Comparison of ENCODE assay signal across 17 cellular contexts in the genomic region with DNA sequence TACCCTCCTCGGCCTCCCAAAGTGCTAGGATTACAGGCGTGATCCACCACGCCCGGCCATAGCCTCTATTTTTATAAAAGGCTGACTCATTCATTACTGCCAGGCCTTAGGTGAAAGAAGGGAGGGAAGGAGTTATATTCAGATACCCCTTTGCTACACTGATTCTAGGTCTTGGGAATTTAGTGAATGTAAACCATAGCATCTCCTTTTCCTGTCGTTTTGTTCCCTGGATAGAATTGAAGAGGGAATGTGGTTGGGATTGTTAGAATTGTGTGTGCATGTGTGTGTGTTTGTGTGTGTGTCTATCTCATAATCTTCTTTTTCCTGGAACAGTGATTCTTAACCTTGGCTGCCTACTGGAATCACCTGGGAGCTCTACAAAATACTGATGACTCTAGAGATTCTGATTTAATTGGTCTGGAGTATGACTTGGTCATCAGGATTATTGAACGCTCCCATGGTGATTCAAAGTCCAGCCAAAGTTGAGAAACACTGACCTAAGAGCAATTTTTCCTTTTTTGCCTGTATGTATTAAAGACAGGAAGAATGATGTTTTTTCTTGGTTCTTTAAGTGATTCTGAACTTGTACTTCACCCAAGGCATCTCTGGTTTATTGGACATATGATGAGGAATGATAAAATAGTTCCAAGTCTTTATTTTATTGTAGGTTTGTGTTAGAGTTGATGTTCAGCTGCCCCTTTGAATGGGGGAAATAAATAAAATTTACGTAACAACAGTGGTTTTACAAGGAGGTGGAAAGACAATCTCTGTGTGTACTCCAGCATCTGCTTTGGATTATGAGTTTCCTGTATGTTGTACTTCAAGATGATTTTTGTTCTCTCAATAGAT. TPM values are rescaled to one million over a fixed set of nuclear protein-coding genes. Genes with fewer than 3 reads are reported as not detected.
DNase-seq lines count a peak whose midpoint lies in the region; ATAC-seq lines count a peak whose summit lies in the region.
"Had no signal": no experiment of that assay in that cellular context is flagged by ENCODE, and none has a peak within 500 bp of the region (broad histone marks: within the 10 kb centered on the region; RNA-seq: fewer than 3 reads in every experiment).

No MANE protein-coding gene starts in this region.

- H3K36me3 Mint-ChIP-seq in activated CD4-positive, alpha-beta T cell treated with anti-CD3 and anti-CD28 coated beads, Interleukin-2, amount 10 ng/mL, durations not matched to agents 7 days and 5 days (ENCODE audit: low read depth), result peaks cover 13% of the 10 kb centered on the region
- H3K36me3 Mint-ChIP-seq in activated CD4-positive, alpha-beta T cell treated with anti-CD3 and anti-CD28 coated beads for 36 hours (ENCODE audit: low read depth), result peaks cover 24% of the 10 kb centered on the region
- H3K36me3 Mint-ChIP-seq in activated T-cell treated with anti-CD3 and anti-CD28 coated beads, Interleukin-2, amount 50 U/mL, for 4 hours (ENCODE audit: insufficient read depth), result peaks cover 37% of the 10 kb centered on the region

- no peak for ATAC-seq in activated CD4-positive, alpha-beta T cell treated with anti-CD3 and anti-CD28 coated beads for 36 hours
- peak; percentile 72 for ATAC-seq in left colon
- ATAC-seq in activated T-cell treated with anti-CD3 and anti-CD28 coated beads, Interleukin-2, amount 50 U/mL, for 4 hours, result no peak
- ATAC-seq: GM23338, natural killer cell had no signal

- no peaks in the 10 kb centered on the region for H3K27me3 Mint-ChIP-seq in activated CD4-positive, alpha-beta T cell treated with anti-CD3 and anti-CD28 coated beads, Interleukin-2, amount 10 ng/mL, durations not matched to agents 7 days and 5 days
- H3K27me3 Mint-ChIP-seq in activated CD4-positive, alpha-beta T cell treated with anti-CD3 and anti-CD28 coated beads for 36 hours, result no peaks in the 10 kb centered on the region
- no peaks in the 10 kb centered on the region for H3K27me3 Mint-ChIP-seq in activated T-cell treated with anti-CD3 and anti-CD28 coated beads, Interleukin-2, amount 50 U/mL, for 4 hours (ENCODE audit: low read depth)

- H3K9me3 Mint-ChIP-seq in activated CD4-positive, alpha-beta T cell treated with anti-CD3 and anti-CD28 coated beads, Interleukin-2, amount 10 ng/mL, durations not matched to agents 7 days and 5 days, result no peaks in the 10 kb centered on the region
- H3K9me3 Mint-ChIP-seq in activated CD4-positive, alpha-beta T cell treated with anti-CD3 and anti-CD28 coated beads for 36 hours (ENCODE audit: low read depth), result no peaks in the 10 kb centered on the region
- no peaks in the 10 kb centered on the region for H3K9me3 Mint-ChIP-seq in activated T-cell treated with anti-CD3 and anti-CD28 coated beads, Interleukin-2, amount 50 U/mL, for 4 hours
- H3K9me3 Mint-ChIP-seq: GM23338; natural killer cell; T-helper 1 cell treated with Interleukin-12 subunit alpha and Interleukin-12 subunit beta and Interleukin-4 antibody, amounts not matched to agents 30 μg/mL and 1 μg/mL, for 36 hours had no signal

- peaks cover 13% of the 10 kb centered on the region for H3K4me1 Mint-ChIP-seq in activated CD4-positive, alpha-beta T cell treated with anti-CD3 and anti-CD28 coated beads, Interleukin-2, amount 10 ng/mL, durations not matched to agents 7 days and 5 days
- H3K4me1 Mint-ChIP-seq in activated CD4-positive, alpha-beta T cell treated with anti-CD3 and anti-CD28 coated beads for 36 hours, result peaks cover 7% of the 10 kb centered on the region
- peaks cover 12% of the 10 kb centered on the region for H3K4me1 Mint-ChIP-seq in activated T-cell treated with anti-CD3 and anti-CD28 coated beads, Interleukin-2, amount 50 U/mL, for 4 hours (ENCODE audit: low read depth)

- POLR2A ChIA-PET in activated CD4-positive, alpha-beta T cell treated with anti-CD3 and anti-CD28 coated beads, Interleukin-2, amount 10 ng/mL, durations not matched to agents 7 days and 5 days (lab: Charles Lee), result no interaction called here
- POLR2A ChIA-PET in activated CD4-positive, alpha-beta T cell treated with anti-CD3 and anti-CD28 coated beads for 36 hours (lab: Charles Lee), result no interaction called here

- DNase-seq in activated CD4-positive, alpha-beta T cell treated with anti-CD3 and anti-CD28 coated beads, Interleukin-2, amount 10 ng/mL, durations not matched to agents 7 days and 5 days, result no peak
- DNase-seq in activated CD4-positive, alpha-beta T cell treated with anti-CD3 and anti-CD28 coated beads for 36 hours, result no peak
- DNase-seq in brain pericyte (ENCODE audit: low read depth, low spot score), result peak; percentile 18
- peak in 1 of 2 donors; percentile 10 for DNase-seq in left colon
- DNase-seq in stromal cell of bone marrow (ENCODE audit: low read depth), result peak; percentile 65
- no peak for DNase-seq in activated T-cell treated with anti-CD3 and anti-CD28 coated beads, Interleukin-2, amount 50 U/mL, for 4 hours
- DNase-seq in activated CD4-positive, alpha-beta T cell treated with anti-CD3 and anti-CD28 coated beads for 48 hours, result no peak
- DNase-seq in SIG-M5 treated with dmso at 0.1 percent for 504 hours (lab: John Stamatoyannopoulos, UW; ENCODE audit: unreplicated experiment), result no peak
- DNase-seq: activated CD4-positive, alpha-beta T cell treated with anti-CD3 and anti-CD28 coated beads, Interleukin-2, amount 50 U/mL, for 4 hours; effector memory CD4-positive, alpha-beta T cell; hippocampal formation; left lung; natural killer cell; NCI-H1436; NCI-H510A treated with DMSO at 0.1 percent for 48 hours had no signal

- no peak overlapping the region for H3K4me3 Mint-ChIP-seq in activated CD4-positive, alpha-beta T cell treated with anti-CD3 and anti-CD28 coated beads, Interleukin-2, amount 10 ng/mL, durations not matched to agents 7 days and 5 days
- H3K4me3 Mint-ChIP-seq in activated CD4-positive, alpha-beta T cell treated with anti-CD3 and anti-CD28 coated beads for 36 hours, result no peak overlapping the region
- no peak overlapping the region for H3K4me3 Mint-ChIP-seq in activated T-cell treated with anti-CD3 and anti-CD28 coated beads, Interleukin-2, amount 50 U/mL, for 4 hours
- H3K4me3 Mint-ChIP-seq: GM23338; natural killer cell; T-helper 1 cell treated with Interleukin-12 subunit alpha and Interleukin-12 subunit beta and Interleukin-4 antibody, amounts not matched to agents 30 μg/mL and 1 μg/mL, for 36 hours had no signal

- CTCF ChIA-PET in activated CD4-positive, alpha-beta T cell treated with anti-CD3 and anti-CD28 coated beads, Interleukin-2, amount 10 ng/mL, durations not matched to agents 7 days and 5 days (lab: Charles Lee), result interaction anchor here (1.4 to 1.6 kb wide), 2 partner anchors 8 to 10 kb away, joined by 5 read pairs; no protein-coding TSS in a partner anchor
- CTCF ChIA-PET in activated CD4-positive, alpha-beta T cell treated with anti-CD3 and anti-CD28 coated beads for 36 hours (lab: Charles Lee), result interaction anchor here (1.2 to 1.5 kb wide), 2 partner anchors 121 to 136 kb away, joined by 3 to 8 read pairs; no protein-coding TSS in a partner anchor

- intact Hi-C loops in activated CD4-positive, alpha-beta T cell treated with anti-CD3 and anti-CD28 coated beads for 36 hours (cut with DNase I, micrococcal nuclease), result no loop called here
- intact Hi-C loops in left colon (cut with DNase I, micrococcal nuclease), result loop anchor here in 1 of 2 donors (5.0 kb wide), 1 partner anchor 123 kb away; no protein-coding TSS in a partner anchor

- H3K27ac Mint-ChIP-seq in activated CD4-positive, alpha-beta T cell treated with anti-CD3 and anti-CD28 coated beads, Interleukin-2, amount 10 ng/mL, durations not matched to agents 7 days and 5 days, result peak overlapping the region; percentile 31
- no peak overlapping the region for H3K27ac Mint-ChIP-seq in activated CD4-positive, alpha-beta T cell treated with anti-CD3 and anti-CD28 coated beads for 36 hours
- H3K27ac Mint-ChIP-seq: GM23338; T-helper 1 cell treated with Interleukin-12 subunit alpha and Interleukin-12 subunit beta and Interleukin-4 antibody, amounts not matched to agents 30 μg/mL and 1 μg/mL, for 36 hours had no signal

RNA-seq across cellular contexts. Expression of gene NAP1L5, which starts 37.0 kb away (rescaled TPM):
- 1 to 10 TPM; 3.7 to 4.3 TPM for total RNA-seq in activated CD4-positive, alpha-beta T cell treated with anti-CD3 and anti-CD28 coated beads, Interleukin-2, amount 10 ng/mL, durations not matched to agents 7 days and 5 days
- 1 to 10 TPM; 4.9 to 5.2 TPM for total RNA-seq in activated CD4-positive, alpha-beta T cell treated with anti-CD3 and anti-CD28 coated beads for 36 hours
- 1 to 10 TPM; 1.2 to 1.4 TPM for total RNA-seq in left colon
- total RNA-seq in activated T-cell treated with anti-CD3 and anti-CD28 coated beads, Interleukin-2, amount 50 U/mL, for 4 hours, result 1 to 10 TPM; 3.6 to 5.6 (median 4.2) TPM

Comparison
In these comparisons a context has a peak if more than half of its experiments do, and no peak if none do; other contexts are left out.
1. DNase-seq: peak in brain pericyte (single experiment) and stromal cell of bone marrow (single experiment); none in activated CD4-positive, alpha-beta T cell treated with anti-CD3 and anti-CD28 coated beads, Interleukin-2, amount 10 ng/mL, durations not matched to agents 7 days and 5 days (single experiment), activated CD4-positive, alpha-beta T cell treated with anti-CD3 and anti-CD28 coated beads for 36 hours (single experiment), activated T-cell treated with anti-CD3 and anti-CD28 coated beads, Interleukin-2, amount 50 U/mL, for 4 hours (single experiment), activated CD4-positive, alpha-beta T cell treated with anti-CD3 and anti-CD28 coated beads for 48 hours (single experiment) and SIG-M5 treated with dmso at 0.1 percent for 504 hours (single experiment).